8 cellular contexts compared by ENCODE assay signal in genomic region chr6:16770701-16771569, GRCh38. TPM values are rescaled to one million over a fixed set of nuclear protein-coding genes. Genes with fewer than 3 reads are reported as not detected.
DNase-seq lines count a peak whose midpoint lies in the region; ATAC-seq and TF ChIP-seq lines count a peak whose summit lies in the region.

No MANE protein-coding gene starts in this region.

- peak; percentile 16 for DNase-seq in NCI-H345 (lab: John Stamatoyannopoulos, UW)
- no peak for DNase-seq in NCI-H345 treated with DMSO at 0.1 percent for 48 hours (lab: John Stamatoyannopoulos, UW; ENCODE audit: unreplicated experiment)
- peak; percentile 57 for DNase-seq in NCI-H2171 treated with DMSO at 0.1 percent for 48 hours (lab: John Stamatoyannopoulos, UW)
- peak; percentile 66 for DNase-seq in activated CD4-positive, alpha-beta T cell treated with anti-CD3 and anti-CD28 coated beads for 1 hour
- DNase-seq in central memory CD8-positive, alpha-beta T cell (ENCODE audit: low spot score in 2 of 2) = peak; percentile 58 to 62
- DNase-seq in lung (ENCODE audit: low spot score) = peak; percentile 77
- peak; percentile 45 for DNase-seq in stimulated activated CD8-positive, alpha-beta memory T cell treated with anti-CD3 and anti-CD28 coated beads, Interleukin-12 subunit alpha, Interleukin-12 subunit beta, amount 100 ng/mL, for 24 hours (ENCODE audit: extremely low read depth)

- H3K4me1 Mint-ChIP-seq in central memory CD8-positive, alpha-beta T cell = peaks cover 48% of the 10 kb centered on the region

- H3K27ac ChIP-seq in lung (ENCODE audit: low read depth in 1 of 2, low read length in 1 of 2) = no peak overlapping the region

- no peak overlapping the region for H3K4me3 ChIP-seq in lung

- no peaks in the 10 kb centered on the region for H3K9me3 Mint-ChIP-seq in central memory CD8-positive, alpha-beta T cell

- H3K27me3 ChIP-seq in lung (ENCODE audit: control insufficient read depth, insufficient read depth) = no peaks in the 10 kb centered on the region

- ATAC-seq in HG02884 (IDR thresholded peaks at IDR 0.05; ENCODE audit: unreplicated experiment) (peak; percentile 84), lung (ENCODE audit: insufficient read depth, low FRiP score) (peak; percentile 81)
- ATAC-seq in central memory CD8-positive, alpha-beta T cell (replicated peaks; ENCODE audit: extremely low read depth, poor library complexity, severe bottlenecking) = peak; percentile 52

- no peak overlapping the region for H3K27ac Mint-ChIP-seq in central memory CD8-positive, alpha-beta T cell (ENCODE audit: low read depth)

- H3K27me3 Mint-ChIP-seq in central memory CD8-positive, alpha-beta T cell = no peaks in the 10 kb centered on the region

- H3K36me3 Mint-ChIP-seq in central memory CD8-positive, alpha-beta T cell (ENCODE audit: insufficient read depth) = no peaks in the 10 kb centered on the region

- peaks cover 4 to 12% of the 10 kb centered on the region in 2 donors for H3K4me1 ChIP-seq in lung (ENCODE audit: control insufficient read depth in 2 of 2, insufficient read depth in 2 of 2, low read length in 2 of 2)

- H3K4me3 Mint-ChIP-seq in central memory CD8-positive, alpha-beta T cell = peak overlapping the region; percentile 61

- WGBS in lung, 2 donors = 29 to 38% methylated on average over 16 of the region's 16 CpGs

- peak; percentile 82 for TF ChIP-seq CTCF in lung (IDR thresholded peaks at IDR 0.05; ENCODE audit: control extremely low read depth, extremely low read depth)

- H3K36me3 ChIP-seq in lung (ENCODE audit: control insufficient read depth in 2 of 2, insufficient read depth in 2 of 2, low read length in 2 of 2) = no peaks in the 10 kb centered on the region

- H3K9me3 ChIP-seq in lung (ENCODE audit: control insufficient read depth in 2 of 2, insufficient read depth in 1 of 2, low read length in 1 of 2) = no peaks in the 10 kb centered on the region

RNA-seq across cellular contexts. Expression of gene ATXN1, which starts 9.7 kb away (rescaled TPM):
- 100 to 1,000 TPM in 1 of 2 donors, 10 to 100 TPM in 1; 58.2 to 108 TPM for total RNA-seq in lung
- 10 to 100 TPM in 1 of 2 donors, 1 to 10 TPM in 1; 9.7 to 11.6 TPM for polyA plus RNA-seq in lung
